Comparison of ENCODE assay signal across 31 cellular contexts in genomic region chr2:237129625-237130263, GRCh38.
"Had no signal": no experiment of that assay in that cellular context is flagged by ENCODE, and none has a peak within 500 bp of the region (broad histone marks: within the 10 kb centered on the region; RNA-seq: fewer than 3 reads in every experiment).

No MANE protein-coding gene starts in this region.

- H3K27ac ChIP-seq: adrenal gland, cardiac muscle cell, colonic mucosa, heart left ventricle, ovary, stomach, thyroid gland, upper lobe of right lung had no signal

- H3K9me3 ChIP-seq: adrenal gland, colonic mucosa, heart left ventricle, ovary, sigmoid colon, stomach, thyroid gland, upper lobe of right lung had no signal

- FAIRE-seq: kidney had no signal

- H3K4me1 ChIP-seq: colonic mucosa had no signal

- H3K36me3 ChIP-seq: adrenal gland, cardiac muscle cell, colonic mucosa, heart left ventricle, ovary, sigmoid colon, stomach, thyroid gland, upper lobe of right lung had no signal

- H3K4me3 ChIP-seq: adrenal gland, cardiac muscle cell, colonic mucosa, heart left ventricle, ovary, smooth muscle cell, stomach, thyroid gland, upper lobe of right lung had no signal

- DNase-seq: activated B cell treated with CpG ODN at 0.5 μM for 24 hours; activated CD4-positive, alpha-beta T cell treated with anti-CD3 and anti-CD28 coated beads, Interleukin-2, amount 50 U/mL, for 4 hours; activated effector memory CD4-positive, alpha-beta T cell treated with anti-CD3 and anti-CD28 coated beads, Interleukin-2, amount 50 U/mL, for 16 hours; activated naive CD4-positive, alpha-beta T cell treated with anti-CD3 and anti-CD28 coated beads for 36 hours; activated naive CD8-positive, alpha-beta T cell treated with anti-CD3 and anti-CD28 coated beads for 36 hours; activated T-cell treated with anti-CD3 and anti-CD28 coated beads, Interleukin-2, amount 50 U/mL, for 1 hour; adrenal gland; aorta; cerebellar nuclear complex; colonic mucosa; effector memory CD4-positive, alpha-beta T cell; foreskin fibroblast; heart left ventricle; hypothalamus; immature natural killer cell; kidney; left colon; midbrain; natural killer cell; ovary; retina; sigmoid colon; stimulated activated CD4-positive, alpha-beta T cell treated with anti-CD3 and anti-CD28 coated beads, Interleukin-15, amount 100 ng/mL, for 24 hours; stimulated activated CD4-positive, alpha-beta T cell treated with anti-CD3 and anti-CD28 coated beads, Interleukin-2, amount 100 ng/mL, for 24 hours; stimulated activated naive B cell treated with anti-CD40 and anti-IgM and Interleukin-4, amounts not matched to agents 10 μg/mL and 1 μg/mL and 100 μg/mL, for 72 hours; stomach; T-cell; thyroid gland; upper lobe of right lung had no signal

- ATAC-seq: heart left ventricle; left colon; natural killer cell; stimulated activated naive B cell treated with anti-CD40 and anti-IgM and Interleukin-4, amounts not matched to agents 10 μg/mL and 1 μg/mL and 100 μg/mL, for 72 hours; T-cell; upper lobe of right lung had no signal
